In the genomic region with DNA sequence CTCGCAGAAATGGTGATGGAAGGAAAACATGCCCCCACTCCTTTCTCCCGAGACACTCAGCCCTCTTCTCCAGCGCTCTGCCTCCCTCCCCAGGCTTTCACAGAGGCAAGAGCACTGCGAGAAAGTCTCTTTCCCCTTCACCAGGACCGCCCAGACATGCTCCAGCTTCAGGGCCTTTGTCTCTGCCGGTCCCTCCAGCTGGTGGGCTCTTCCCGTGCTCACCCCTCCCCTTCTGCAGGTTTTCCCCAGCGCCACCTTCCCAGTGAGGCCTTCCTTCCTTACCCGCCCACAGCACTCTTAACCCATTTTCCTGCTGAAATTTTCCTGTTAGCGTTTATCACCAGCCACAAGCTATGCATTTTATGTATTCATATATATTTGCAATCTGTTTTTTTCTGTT, we compare ENCODE assay signal across 17 cellular contexts.
DNase-seq lines count a peak whose midpoint lies in the region; ATAC-seq and TF ChIP-seq lines count a peak whose summit lies in the region.
"Had no signal": no experiment of that assay in that cellular context is flagged by ENCODE, and none has a peak within 500 bp of the region (broad histone marks: within the 10 kb centered on the region; RNA-seq: fewer than 3 reads in every experiment).

No MANE protein-coding gene starts in this region.

- H3K9ac ChIP-seq in IMR-90 (ENCODE audit: low read depth, low read length) (no peak overlapping the region), endodermal cell (ENCODE audit: extremely low read depth, low read length, poor library complexity, severe bottlenecking) (no peak overlapping the region), neural progenitor cell (no peak overlapping the region)
- H3K9ac ChIP-seq: BLaER1 treated with 17β-estradiol and CSF1 and Interleukin-3, amounts not matched to agents 10 nM and 100 nM; GM23248 had no signal

- no peak for ATAC-seq in IMR-90 (ENCODE audit: low read depth)
- ATAC-seq in HG02798 (IDR thresholded peaks at IDR 0.05; ENCODE audit: poor library complexity, unreplicated experiment) = no peak
- ATAC-seq in activated naive CD8-positive, alpha-beta T cell treated with anti-CD3 and anti-CD28 coated beads, Interleukin-2, amount 50 U/mL, for 24 hours = no peak

- H3K9me1 ChIP-seq in IMR-90 (ENCODE audit: insufficient read depth, low read length) = no peaks in the 10 kb centered on the region

- no peak overlapping the region for H4K8ac ChIP-seq in IMR-90 (ENCODE audit: low read depth in 2 of 2, low read length in 2 of 2)

- H4K20me1 ChIP-seq in IMR-90 (ENCODE audit: insufficient read depth, low read length) (no peaks in the 10 kb centered on the region), neural progenitor cell (ENCODE audit: low read depth) (no peaks in the 10 kb centered on the region)
- H4K20me1 ChIP-seq: BLaER1 treated with 17β-estradiol and CSF1 and Interleukin-3, amounts not matched to agents 10 nM and 100 nM had no signal

- H3K18ac ChIP-seq in IMR-90 (ENCODE audit: low read depth, low read length) = no peak overlapping the region

- H3K4me1 Mint-ChIP-seq in endodermal cell (peaks cover 11% of the 10 kb centered on the region), neural progenitor cell (peaks cover 32% of the 10 kb centered on the region)
- no peaks in the 10 kb centered on the region for H3K4me1 Mint-ChIP-seq in activated naive CD8-positive, alpha-beta T cell treated with anti-CD3 and anti-CD28 coated beads, Interleukin-2, amount 50 U/mL, for 24 hours
- H3K4me1 Mint-ChIP-seq: CD4-positive, CD25-positive, alpha-beta regulatory T cell; IgD-negative memory B cell had no signal

- H3K9me3 ChIP-seq in IMR-90 (ENCODE audit: control insufficient read depth, insufficient read depth, low read length) = no peaks in the 10 kb centered on the region
- no peaks in the 10 kb centered on the region for H3K9me3 ChIP-seq in endodermal cell (ENCODE audit: control insufficient read depth, low read length)
- no peaks in the 10 kb centered on the region for H3K9me3 ChIP-seq in neural progenitor cell (ENCODE audit: low read depth)
- H3K9me3 ChIP-seq: BLaER1 treated with 17β-estradiol and CSF1 and Interleukin-3, amounts not matched to agents 10 nM and 100 nM had no signal

- no peak for TF ChIP-seq RAD21 in IMR-90 (IDR thresholded peaks at IDR 0.05; ENCODE audit: low read length)

- H3K27ac ChIP-seq in IMR-90 (ENCODE audit: insufficient read depth, low read length) = no peak overlapping the region
- peak overlapping the region; percentile 26 for H3K27ac ChIP-seq in endodermal cell (ENCODE audit: low read depth, low read length)
- no peak overlapping the region for H3K27ac ChIP-seq in neural progenitor cell
- H3K27ac ChIP-seq: 22Rv1; BLaER1 treated with 17β-estradiol and CSF1 and Interleukin-3, amounts not matched to agents 10 nM and 100 nM; GM23248 had no signal

- no peak overlapping the region for H2AK9ac ChIP-seq in IMR-90 (replicated peaks; ENCODE audit: low read depth, low read length, poor library complexity)

- peak overlapping the region; percentile 11 for H2AFZ ChIP-seq in IMR-90 (replicated peaks; ENCODE audit: low read length, poor library complexity)
- H2AFZ ChIP-seq in neural progenitor cell (replicated peaks) = peak overlapping the region; percentile 85
- H2AFZ ChIP-seq: GM23248 had no signal

- in situ Hi-C loops in IMR-90 (cut with MboI; ENCODE audit: low sequenced_read_pairs) = no loop called here

- H3K79me1 ChIP-seq in IMR-90 (ENCODE audit: low read depth in 1 of 2, low read length in 2 of 2) = no peaks in the 10 kb centered on the region

- no peak overlapping the region for H2BK20ac ChIP-seq in IMR-90 (ENCODE audit: low read depth, low read length)

- H2BK5ac ChIP-seq in IMR-90 (ENCODE audit: low read depth, low read length, poor library complexity, severe bottlenecking) = no peak overlapping the region

- H4K5ac ChIP-seq in IMR-90 (ENCODE audit: low read depth, low read length) = no peak overlapping the region

- H3K36me3 ChIP-seq in IMR-90 (ENCODE audit: control insufficient read depth, insufficient read depth, low read length) = no peaks in the 10 kb centered on the region
- H3K36me3 ChIP-seq in endodermal cell (ENCODE audit: control insufficient read depth, insufficient read depth, low read length) = no peaks in the 10 kb centered on the region
- H3K36me3 ChIP-seq in neural progenitor cell = no peaks in the 10 kb centered on the region
- H3K36me3 ChIP-seq: BLaER1 treated with 17β-estradiol and CSF1 and Interleukin-3, amounts not matched to agents 10 nM and 100 nM had no signal

- H3K27me3 ChIP-seq in IMR-90 (ENCODE audit: control insufficient read depth, insufficient read depth, low read length) (peaks cover 2% of the 10 kb centered on the region; the same call in 1 of the 2 replicates), endodermal cell (ENCODE audit: control insufficient read depth, insufficient read depth, low read length, poor library complexity, severe bottlenecking) (no peaks in the 10 kb centered on the region), neural progenitor cell (no peaks in the 10 kb centered on the region)
- H3K27me3 ChIP-seq: BLaER1 treated with 17β-estradiol and CSF1 and Interleukin-3, amounts not matched to agents 10 nM and 100 nM had no signal

- dilution Hi-C loops in IMR-90 (cut with HindIII; ENCODE audit: low sequenced_read_pairs, unreplicated experiment) = no loop called here

- H3K27ac Mint-ChIP-seq in endodermal cell (no peak overlapping the region), neural progenitor cell (no peak overlapping the region)
- H3K27ac Mint-ChIP-seq in activated naive CD8-positive, alpha-beta T cell treated with anti-CD3 and anti-CD28 coated beads, Interleukin-2, amount 50 U/mL, for 24 hours = no peak overlapping the region
- H3K27ac Mint-ChIP-seq: CD4-positive, CD25-positive, alpha-beta regulatory T cell; HFFc6; IgD-negative memory B cell had no signal

- no peaks in the 10 kb centered on the region for H3K79me2 ChIP-seq in neural progenitor cell (ENCODE audit: low read depth)

- H3K14ac ChIP-seq in IMR-90 (replicated peaks; ENCODE audit: low read depth, low read length) = no peak overlapping the region

- H3K4me1 ChIP-seq in IMR-90 (ENCODE audit: control insufficient read depth, insufficient read depth, low read length) (no peaks in the 10 kb centered on the region), endodermal cell (ENCODE audit: control insufficient read depth, insufficient read depth, low read length) (no peaks in the 10 kb centered on the region), neural progenitor cell (peaks cover 18% of the 10 kb centered on the region)

- TF ChIP-seq CTCF in IMR-90 (conservative IDR thresholded peaks at IDR 0.05; ENCODE audit: low read depth, low read length) = no peak
- no peak for TF ChIP-seq CTCF in endodermal cell (conservative IDR thresholded peaks at IDR 0.05)
- no peak for TF ChIP-seq CTCF in neural progenitor cell (IDR thresholded peaks at IDR 0.05)

- no peak overlapping the region for H3K23ac ChIP-seq in IMR-90 (ENCODE audit: low read depth, low read length)

- no peak for TF ChIP-seq POLR2A in IMR-90 (IDR thresholded peaks at IDR 0.05; ENCODE audit: low read depth, low read length)

- POLR2A ChIA-PET in IMR-90 (lab: Charles Lee; ENCODE audit: unreplicated experiment) = no interaction called here

- H3K4me3 Mint-ChIP-seq in endodermal cell = no peak overlapping the region
- H3K4me3 Mint-ChIP-seq in neural progenitor cell = no peak overlapping the region
- no peak overlapping the region for H3K4me3 Mint-ChIP-seq in activated naive CD8-positive, alpha-beta T cell treated with anti-CD3 and anti-CD28 coated beads, Interleukin-2, amount 50 U/mL, for 24 hours
- H3K4me3 Mint-ChIP-seq: HFFc6, IgD-negative memory B cell had no signal

- 37% methylated on average over 4 of the region's 10 CpGs; no CpG with 5 or more reads in 1 of the 2 experiments for WGBS in IMR-90 (ENCODE audit: extremely low coverage in 2 of 2, insufficient read length in 1 of 2), 2 experiments
- 19 to 54% methylated on average over 5 to 9 of the region's 10 CpGs for WGBS in endodermal cell (ENCODE audit: insufficient coverage in 1 of 2, insufficient read length in 1 of 2), 2 experiments

- DNase-seq in ELF-1 (ENCODE audit: low read depth, low spot score) (peak; percentile 55), IMR-90 (no peak), endodermal cell (no peak), neural progenitor cell (ENCODE audit: low spot score) (no peak), NCI-H2081 (lab: John Stamatoyannopoulos, UW) (no peak), amniotic stem cell (lab: John Stamatoyannopoulos, UW) (no peak)
- DNase-seq in activated naive CD8-positive, alpha-beta T cell treated with anti-CD3 and anti-CD28 coated beads, Interleukin-2, amount 50 U/mL, for 24 hours = no peak
- DNase-seq: ACHN; CD4-positive, CD25-positive, alpha-beta regulatory T cell; DMS53; GM23248; HCEC 1CT; HFFc6 had no signal

- H3K27me3 Mint-ChIP-seq in endodermal cell (ENCODE audit: insufficient read depth) (peaks cover 14% of the 10 kb centered on the region), neural progenitor cell (ENCODE audit: insufficient read depth, low read depth) (peaks cover 21% of the 10 kb centered on the region)
- H3K27me3 Mint-ChIP-seq in activated naive CD8-positive, alpha-beta T cell treated with anti-CD3 and anti-CD28 coated beads, Interleukin-2, amount 50 U/mL, for 24 hours = no peaks in the 10 kb centered on the region
- H3K27me3 Mint-ChIP-seq: CD4-positive, CD25-positive, alpha-beta regulatory T cell had no signal

- H3K4me3 ChIP-seq in IMR-90 (ENCODE audit: insufficient read depth, low read depth, low read length) (no peak overlapping the region), endodermal cell (ENCODE audit: low read length) (no peak overlapping the region), neural progenitor cell (no peak overlapping the region)
- H3K4me3 ChIP-seq: BLaER1 treated with 17β-estradiol and CSF1 and Interleukin-3, amounts not matched to agents 10 nM and 100 nM; GM23248 had no signal

- H3K9me3 Mint-ChIP-seq in endodermal cell (peaks cover 1% of the 10 kb centered on the region), neural progenitor cell (peaks cover 6% of the 10 kb centered on the region)
- no peaks in the 10 kb centered on the region for H3K9me3 Mint-ChIP-seq in activated naive CD8-positive, alpha-beta T cell treated with anti-CD3 and anti-CD28 coated beads, Interleukin-2, amount 50 U/mL, for 24 hours
- H3K9me3 Mint-ChIP-seq: HFFc6, IgD-negative memory B cell had no signal

- H2BK120ac ChIP-seq in IMR-90 (ENCODE audit: low read depth, low read length) = no peak overlapping the region

- H3K4me2 ChIP-seq in IMR-90 (ENCODE audit: low read depth, low read length) (no peak overlapping the region), neural progenitor cell (no peak overlapping the region)
- H3K4me2 ChIP-seq: BLaER1 treated with 17β-estradiol and CSF1 and Interleukin-3, amounts not matched to agents 10 nM and 100 nM had no signal

- no TSS peak for BruUV-seq in IMR-90 (replicated peaks; lab: Mats Ljungman, UMichigan)

- H3K36me3 Mint-ChIP-seq in endodermal cell (ENCODE audit: low read depth) = no peaks in the 10 kb centered on the region
- no peaks in the 10 kb centered on the region for H3K36me3 Mint-ChIP-seq in neural progenitor cell
- H3K36me3 Mint-ChIP-seq in activated naive CD8-positive, alpha-beta T cell treated with anti-CD3 and anti-CD28 coated beads, Interleukin-2, amount 50 U/mL, for 24 hours (ENCODE audit: low read depth) = no peaks in the 10 kb centered on the region
- H3K36me3 Mint-ChIP-seq: CD4-positive, CD25-positive, alpha-beta regulatory T cell; IgD-negative memory B cell had no signal

- no peak overlapping the region for H3K56ac ChIP-seq in IMR-90 (ENCODE audit: extremely low read depth, insufficient read depth, low read length)

- no peak overlapping the region for H3K4ac ChIP-seq in IMR-90 (ENCODE audit: low read depth, low read length)

- H4K91ac ChIP-seq in IMR-90 (ENCODE audit: insufficient read depth, low read depth, low read length) = no peak overlapping the region

- intact Hi-C loops in IMR-90 (cut with micrococcal nuclease) = no loop called here

- no peak overlapping the region for H2AK5ac ChIP-seq in IMR-90 (ENCODE audit: low read depth, low read length)

- no peak overlapping the region for H2BK15ac ChIP-seq in IMR-90 (ENCODE audit: low read depth, low read length)

- peaks cover 6% of the 10 kb centered on the region for H3F3A ChIP-seq in neural progenitor cell (ENCODE audit: low read depth)

- CTCF ChIA-PET in IMR-90 (lab: Yijun Ruan, JAX) = no interaction called here
